9 cellular contexts compared by ENCODE assay signal in genomic region chr2:216694201-216694825, GRCh38. TPM values are rescaled to one million over a fixed set of nuclear protein-coding genes. Genes with fewer than 3 reads are reported as not detected.
DNase-seq lines count a peak whose midpoint lies in the region; ATAC-seq, FAIRE-seq and TF ChIP-seq lines count a peak whose summit lies in the region.
"Had no signal": no experiment of that assay in that cellular context is flagged by ENCODE, and none has a peak within 500 bp of the region (broad histone marks: within the 10 kb centered on the region; RNA-seq: fewer than 3 reads in every experiment).

No MANE protein-coding gene starts in this region.

- FAIRE-seq in bronchial epithelial cell (lab: Jason Lieb, UNC), result no peak

- WGBS in smooth muscle cell (ENCODE audit: low lambda C conversion rate), result under 1% methylated on average over 55 of the region's 56 CpGs

- H3K4me3 ChIP-seq in bronchial epithelial cell (ENCODE audit: low read depth, low read length), result peak overlapping the region; percentile 31
- peak overlapping the region; percentile 56 for H3K4me3 ChIP-seq in smooth muscle cell

- H3K27me3 ChIP-seq in bronchial epithelial cell (ENCODE audit: control insufficient read depth, insufficient read depth, low read length) (peaks cover 10% of the 10 kb centered on the region), smooth muscle cell (ENCODE audit: low read depth) (no peaks in the 10 kb centered on the region)

- peak overlapping the region; percentile 92 for H3K27ac ChIP-seq in smooth muscle cell (ENCODE audit: low read depth)
- H3K27ac ChIP-seq: C4-2B had no signal

- DNase-seq in NCI-H187 (lab: John Stamatoyannopoulos, UW), result peak; percentile 21 to 22
- DNase-seq in NCI-H187 treated with DMSO at 0.1 percent for 48 hours (lab: John Stamatoyannopoulos, UW), result no peak
- DNase-seq in RPMI8226, result peak; percentile 55
- peak; percentile 17 for DNase-seq in bronchial epithelial cell (ENCODE audit: low read depth)
- DNase-seq in islet precursor cell, result peak; percentile 82
- peak; percentile 24 for DNase-seq in smooth muscle cell (lab: John Stamatoyannopoulos, UW; ENCODE audit: unreplicated experiment)
- DNase-seq in NOMO-1 treated with DMSO at 0.1 percent for 48 hours (lab: John Stamatoyannopoulos, UW; ENCODE audit: unreplicated experiment), result no peak

- H3K9me3 ChIP-seq in smooth muscle cell (replicated peaks; ENCODE audit: low read depth), result no peaks in the 10 kb centered on the region

- H4K20me1 ChIP-seq in smooth muscle cell (ENCODE audit: low read depth), result peaks cover 23% of the 10 kb centered on the region

- H3K9ac ChIP-seq in smooth muscle cell (ENCODE audit: low read depth), result peak overlapping the region; percentile 61

- H3K79me2 ChIP-seq in smooth muscle cell (ENCODE audit: low read depth), result peaks cover 51% of the 10 kb centered on the region

- ATAC-seq in GM21717 (IDR thresholded peaks at IDR 0.05; ENCODE audit: unreplicated experiment), result no peak

- H3F3A ChIP-seq in smooth muscle cell (ENCODE audit: low read depth), result peaks cover 28% of the 10 kb centered on the region

- H3K4me2 ChIP-seq in smooth muscle cell, result peak overlapping the region; percentile 97

- H3K4me1 ChIP-seq in smooth muscle cell (ENCODE audit: low read depth), result peaks cover 49% of the 10 kb centered on the region

- no peak for TF ChIP-seq CTCF in bronchial epithelial cell (IDR thresholded peaks at IDR 0.05; ENCODE audit: insufficient read depth, low read length, severe bottlenecking)
- TF ChIP-seq CTCF in smooth muscle cell (IDR thresholded peaks at IDR 0.05; ENCODE audit: borderline replicate concordance, insufficient read depth, poor library complexity, severe bottlenecking), result no peak

- H3K36me3 ChIP-seq in bronchial epithelial cell (ENCODE audit: control insufficient read depth, insufficient read depth, low read length) (no peaks in the 10 kb centered on the region), smooth muscle cell (ENCODE audit: low read depth) (no peaks in the 10 kb centered on the region)

- peak overlapping the region; percentile 38 for H2AFZ ChIP-seq in smooth muscle cell (ENCODE audit: low read depth)

RNA-seq across cellular contexts. Expression of gene IGFBP5, which starts 1.0 kb away (rescaled TPM):
- total RNA-seq in bronchial epithelial cell, result 0.51 and 9.2 TPM in 2 replicates
- total RNA-seq in smooth muscle cell, result 766 and 787 TPM in 2 replicates
- polyA plus RNA-seq in smooth muscle cell, result 381 and 426 TPM in 2 replicates

Comparison
In these comparisons a context has a peak if more than half of its experiments do, and no peak if none do; other contexts are left out.
1. DNase-seq: peak in NCI-H187 (2 of 2), RPMI8226 (single experiment), bronchial epithelial cell (single experiment), islet precursor cell (single experiment) and smooth muscle cell (single experiment); none in NCI-H187 treated with DMSO at 0.1 percent for 48 hours (single experiment) and NOMO-1 treated with DMSO at 0.1 percent for 48 hours (single experiment).
2. RNA of gene IGFBP5, which starts 1.0 kb away (total RNA-seq): 766 to 787 TPM in smooth muscle cell; 0.51 to 9.2 TPM in bronchial epithelial cell; every median in the first group is over 10 times any median in the second.